Comparison of ENCODE assay signal across 16 cellular contexts in genomic region chr20:61328906-61329558, GRCh38.
DNase-seq lines count a peak whose midpoint lies in the region; ATAC-seq and TF ChIP-seq lines count a peak whose summit lies in the region.
"Had no signal": no experiment of that assay in that cellular context is flagged by ENCODE, and none has a peak within 500 bp of the region (broad histone marks: within the 10 kb centered on the region; RNA-seq: fewer than 3 reads in every experiment).

No MANE protein-coding gene starts in this region.

- peaks cover 6% of the 10 kb centered on the region for H3K36me3 Mint-ChIP-seq in MCF 10A (ENCODE audit: insufficient read depth, unreplicated experiment)
- no peaks in the 10 kb centered on the region for H3K36me3 Mint-ChIP-seq in stimulated activated effector memory CD8-positive, alpha-beta T cell treated with anti-CD3 and anti-CD28 coated beads, Interleukin-12 subunit alpha, Interleukin-12 subunit beta, amount 100 ng/mL, for 72 hours

- DNase-seq in MCF 10A (ENCODE audit: unreplicated experiment) (peak; percentile 27), mammary epithelial cell (no peak), T-helper 1 cell (peak in 3 of 5 donors; percentile 1 to 14 (median 13)), left ventricle myocardium superior (no peak), tibial artery (no peak), BE2C (no peak)
- DNase-seq in stimulated activated effector memory CD8-positive, alpha-beta T cell treated with anti-CD3 and anti-CD28 coated beads, Interleukin-12 subunit alpha, Interleukin-12 subunit beta, amount 100 ng/mL, for 72 hours (ENCODE audit: low spot score in 2 of 2), result no peak
- DNase-seq: ACHN; activated CD4-positive, alpha-beta memory T cell treated with anti-CD3 and anti-CD28 coated beads, Interleukin-2, amount 10 ng/mL, durations not matched to agents 7 days and 5 days; GOT3; NCI-H2227 treated with DMSO at 0.1 percent for 48 hours; RPMI8226; T1000 had no signal

- H3K27me3 Mint-ChIP-seq in MCF 10A (ENCODE audit: insufficient read depth, unreplicated experiment), result no peaks in the 10 kb centered on the region
- H3K27me3 Mint-ChIP-seq: activated CD4-positive, alpha-beta memory T cell treated with anti-CD3 and anti-CD28 coated beads, Interleukin-2, amount 10 ng/mL, durations not matched to agents 7 days and 5 days had no signal

- no peaks in the 10 kb centered on the region for H3K9me3 ChIP-seq in mammary epithelial cell (replicated peaks; ENCODE audit: insufficient read depth, low read length)
- no peaks in the 10 kb centered on the region for H3K9me3 ChIP-seq in tibial artery
- H3K9me3 ChIP-seq in BE2C, result no peaks in the 10 kb centered on the region; the same call in 1 of the 2 replicates

- dilution Hi-C loops in mammary epithelial cell (cut with HindIII; ENCODE audit: low sequenced_read_pairs), result no loop called here

- CTCF ChIA-PET in MCF 10A (lab: Yijun Ruan, JAX), result interaction anchor here (1.3 kb wide), 1 partner anchor 68 kb away, joined by 3 read pairs; no protein-coding TSS in a partner anchor
- CTCF ChIA-PET in mammary epithelial cell (lab: Charles Lee; ENCODE audit: low non-redundant PET), result no interaction called here

- no peaks in the 10 kb centered on the region for H3K9me3 Mint-ChIP-seq in MCF 10A (ENCODE audit: unreplicated experiment)
- no peaks in the 10 kb centered on the region for H3K9me3 Mint-ChIP-seq in stimulated activated effector memory CD8-positive, alpha-beta T cell treated with anti-CD3 and anti-CD28 coated beads, Interleukin-12 subunit alpha, Interleukin-12 subunit beta, amount 100 ng/mL, for 72 hours

- POLR2A ChIA-PET in MCF 10A (lab: Yijun Ruan, JAX), result no interaction called here

- TF ChIP-seq CTCF in MCF 10A (IDR thresholded peaks at IDR 0.05; ENCODE audit: unreplicated experiment) (no peak), mammary epithelial cell (conservative IDR thresholded peaks at IDR 0.05 in 1 of 2, IDR thresholded peaks at IDR 0.05 in 1 of 2; ENCODE audit: extremely low read depth in 1 of 2, insufficient read depth in 1 of 2, low read depth in 1 of 2, low read length in 2 of 2) (no peak), tibial artery (IDR thresholded peaks at IDR 0.05) (no peak), BE2C (IDR thresholded peaks at IDR 0.05; ENCODE audit: low read depth, low read length) (no peak)

- H3K4me2 ChIP-seq in mammary epithelial cell (ENCODE audit: insufficient read depth, low read depth, low read length), result no peak overlapping the region

- BruUV-seq in MCF 10A (replicated peaks; lab: Mats Ljungman, UMichigan), result no TSS peak
- no TSS peak for BruUV-seq in mammary epithelial cell (replicated peaks; lab: Mats Ljungman, UMichigan)

- H4K20me1 ChIP-seq in mammary epithelial cell (ENCODE audit: insufficient read depth, low read length), result no peaks in the 10 kb centered on the region

- H3K27ac Mint-ChIP-seq in MCF 10A (ENCODE audit: low read depth, unreplicated experiment), result no peak overlapping the region
- no peak overlapping the region for H3K27ac Mint-ChIP-seq in stimulated activated effector memory CD8-positive, alpha-beta T cell treated with anti-CD3 and anti-CD28 coated beads, Interleukin-12 subunit alpha, Interleukin-12 subunit beta, amount 100 ng/mL, for 72 hours
- H3K27ac Mint-ChIP-seq: activated CD4-positive, alpha-beta memory T cell treated with anti-CD3 and anti-CD28 coated beads, Interleukin-2, amount 10 ng/mL, durations not matched to agents 7 days and 5 days had no signal

- intact Hi-C loops in MCF 10A (cut with micrococcal nuclease) (loop anchor here (10.0 kb wide), 1 partner anchor 106 kb away; no protein-coding TSS in a partner anchor), mammary epithelial cell (cut with micrococcal nuclease) (no loop called here), left ventricle myocardium superior (cut with micrococcal nuclease) (no loop called here), tibial artery (cut with DNase I; ENCODE audit: low total_unique reads) (no loop called here)

- no peak overlapping the region for H3K4me3 Mint-ChIP-seq in MCF 10A (ENCODE audit: unreplicated experiment)
- no peak overlapping the region for H3K4me3 Mint-ChIP-seq in stimulated activated effector memory CD8-positive, alpha-beta T cell treated with anti-CD3 and anti-CD28 coated beads, Interleukin-12 subunit alpha, Interleukin-12 subunit beta, amount 100 ng/mL, for 72 hours
- H3K4me3 Mint-ChIP-seq: activated CD4-positive, alpha-beta memory T cell treated with anti-CD3 and anti-CD28 coated beads, Interleukin-2, amount 10 ng/mL, durations not matched to agents 7 days and 5 days had no signal

- no peaks in the 10 kb centered on the region for H3K4me1 ChIP-seq in mammary epithelial cell (ENCODE audit: insufficient read depth, low read length)
- H3K4me1 ChIP-seq in tibial artery, result no peaks in the 10 kb centered on the region
- H3K4me1 ChIP-seq in BE2C, result no peaks in the 10 kb centered on the region
- H3K4me1 ChIP-seq: parathyroid adenoma had no signal

- 95% methylated on average over 17 of the region's 17 CpGs for WGBS in mammary epithelial cell (ENCODE audit: low coverage, missing lambda C conversion rate)

- H2AFZ ChIP-seq in mammary epithelial cell (ENCODE audit: low read depth, low read length), result no peak overlapping the region
- H2AFZ ChIP-seq: parathyroid adenoma had no signal

- H3K36me3 ChIP-seq in mammary epithelial cell (ENCODE audit: insufficient read depth, low read length) (no peaks in the 10 kb centered on the region), tibial artery (no peaks in the 10 kb centered on the region), BE2C (no peaks in the 10 kb centered on the region)
- H3K36me3 ChIP-seq: cardiac muscle cell had no signal

- peaks cover 41% of the 10 kb centered on the region for H3K79me2 ChIP-seq in mammary epithelial cell (ENCODE audit: insufficient read depth, low read length)
- H3K79me2 ChIP-seq: parathyroid adenoma had no signal

- H3K9ac ChIP-seq in mammary epithelial cell (ENCODE audit: insufficient read depth, low read length), result no peak overlapping the region
- H3K9ac ChIP-seq: parathyroid adenoma had no signal

- no peaks in the 10 kb centered on the region for H3K4me1 Mint-ChIP-seq in MCF 10A (ENCODE audit: insufficient read depth, unreplicated experiment)
- no peaks in the 10 kb centered on the region for H3K4me1 Mint-ChIP-seq in stimulated activated effector memory CD8-positive, alpha-beta T cell treated with anti-CD3 and anti-CD28 coated beads, Interleukin-12 subunit alpha, Interleukin-12 subunit beta, amount 100 ng/mL, for 72 hours
- H3K4me1 Mint-ChIP-seq: activated CD4-positive, alpha-beta memory T cell treated with anti-CD3 and anti-CD28 coated beads, Interleukin-2, amount 10 ng/mL, durations not matched to agents 7 days and 5 days had no signal

- in situ Hi-C loops in mammary epithelial cell (cut with MboI; ENCODE audit: low sequenced_read_pairs in 2 of 2), result no loop called here

- H3K27ac ChIP-seq in mammary epithelial cell (ENCODE audit: insufficient read depth, low read depth, low read length) (no peak overlapping the region), tibial artery (no peak overlapping the region)
- H3K27ac ChIP-seq: cardiac muscle cell, parathyroid adenoma had no signal

- no peak overlapping the region for H3K4me3 ChIP-seq in mammary epithelial cell (replicated peaks in 1 of 3; ENCODE audit: insufficient read depth in 1 of 3, low read depth in 2 of 3, low read length in 3 of 3)
- H3K4me3 ChIP-seq in tibial artery, result no peak overlapping the region
- H3K4me3 ChIP-seq in BE2C (ENCODE audit: low read depth, low read length), result no peak overlapping the region
- H3K4me3 ChIP-seq: cardiac muscle cell had no signal

- ATAC-seq in left ventricle myocardium superior, result peak; percentile 50
- ATAC-seq in stimulated activated effector memory CD8-positive, alpha-beta T cell treated with anti-CD3 and anti-CD28 coated beads, Interleukin-12 subunit alpha, Interleukin-12 subunit beta, amount 100 ng/mL, for 72 hours, result peak; percentile 75
- ATAC-seq in GM21825 (IDR thresholded peaks at IDR 0.05; ENCODE audit: unreplicated experiment), result no peak

- no peaks in the 10 kb centered on the region for H3K27me3 ChIP-seq in mammary epithelial cell (ENCODE audit: insufficient read depth, low read length)
- peaks cover 0 to 9% of the 10 kb centered on the region in 2 donors for H3K27me3 ChIP-seq in tibial artery
- no peaks in the 10 kb centered on the region for H3K27me3 ChIP-seq in BE2C
- H3K27me3 ChIP-seq: cardiac muscle cell had no signal

Comparison
In these comparisons a context has a peak if more than half of its experiments do, and no peak if none do; other contexts are left out.
1. DNase-seq: peak in MCF 10A (single experiment) and T-helper 1 cell (3 of 5); none in mammary epithelial cell (single experiment), left ventricle myocardium superior (single experiment), stimulated activated effector memory CD8-positive, alpha-beta T cell treated with anti-CD3 and anti-CD28 coated beads, Interleukin-12 subunit alpha, Interleukin-12 subunit beta, amount 100 ng/mL, for 72 hours (0 of 2), tibial artery (0 of 2) and BE2C (single experiment).